ENCODE assay signal across 15 cellular contexts in genomic region chr4:114286275-114286674, GRCh38.
DNase-seq lines count a peak whose midpoint lies in the region; ATAC-seq, FAIRE-seq and TF ChIP-seq lines count a peak whose summit lies in the region.
"Had no signal": no experiment of that assay in that cellular context is flagged by ENCODE, and none has a peak within 500 bp of the region (broad histone marks: within the 10 kb centered on the region; RNA-seq: fewer than 3 reads in every experiment).

No MANE protein-coding gene starts in this region.

- H3K27me3 ChIP-seq in IMR-90 (ENCODE audit: control insufficient read depth, insufficient read depth, low read length) (no peaks in the 10 kb centered on the region), bronchial epithelial cell (ENCODE audit: control insufficient read depth, insufficient read depth, low read length) (no peaks in the 10 kb centered on the region)

- peak overlapping the region; percentile 78; the same call in 1 of the 2 replicates for H3K4me2 ChIP-seq in IMR-90 (ENCODE audit: low read depth, low read length)

- no peaks in the 10 kb centered on the region for H3K79me1 ChIP-seq in IMR-90 (ENCODE audit: low read depth in 1 of 2, low read length in 2 of 2)

- H2AK9ac ChIP-seq in IMR-90 (replicated peaks; ENCODE audit: low read depth, low read length, poor library complexity) = no peak overlapping the region

- TF ChIP-seq CTCF in AG04449 (IDR thresholded peaks at IDR 0.05; ENCODE audit: insufficient read depth, low read length, missing control alignments) = no peak
- no peak for TF ChIP-seq CTCF in IMR-90 (conservative IDR thresholded peaks at IDR 0.05; ENCODE audit: low read depth, low read length)
- TF ChIP-seq CTCF in bronchial epithelial cell (IDR thresholded peaks at IDR 0.05; ENCODE audit: insufficient read depth, low read length, severe bottlenecking) = no peak

- H4K5ac ChIP-seq in IMR-90 (ENCODE audit: low read depth, low read length) = peak overlapping the region; percentile 79; the same call in 1 of the 2 replicates

- H3K4me3 ChIP-seq in AG04449 (ENCODE audit: low read depth, low read length) (no peak overlapping the region), IMR-90 (ENCODE audit: insufficient read depth, low read depth, low read length) (no peak overlapping the region), bronchial epithelial cell (ENCODE audit: low read depth, low read length) (no peak overlapping the region)

- dilution Hi-C loops in IMR-90 (cut with HindIII; ENCODE audit: low sequenced_read_pairs, unreplicated experiment) = no loop called here

- peak overlapping the region; percentile 78 for H2BK5ac ChIP-seq in IMR-90 (ENCODE audit: low read depth, low read length, poor library complexity, severe bottlenecking)

- peaks cover 0 to 2% (median 0%) of the 10 kb centered on the region in 4 donors for H3K4me1 Mint-ChIP-seq in naive thymus-derived CD8-positive, alpha-beta T cell
- H3K4me1 Mint-ChIP-seq: H9 had no signal

- H3K56ac ChIP-seq in IMR-90 (ENCODE audit: extremely low read depth, insufficient read depth, low read length) = no peak overlapping the region

- no peak overlapping the region for H3K27ac Mint-ChIP-seq in naive thymus-derived CD8-positive, alpha-beta T cell

- intact Hi-C loops in IMR-90 (cut with micrococcal nuclease) = no loop called here

- no peak overlapping the region for H3K23ac ChIP-seq in IMR-90 (ENCODE audit: low read depth, low read length)

- peak overlapping the region in 1 of 2 experiments; percentile 65; a peak in 2 of 4 replicates for H4K8ac ChIP-seq in IMR-90 (ENCODE audit: low read depth in 2 of 2, low read length in 2 of 2)

- no peak overlapping the region for H3K9ac ChIP-seq in IMR-90 (ENCODE audit: low read depth, low read length)

- TF ChIP-seq POLR2A in IMR-90 (IDR thresholded peaks at IDR 0.05; ENCODE audit: low read depth, low read length) = no peak

- H3K9me3 ChIP-seq in IMR-90 (ENCODE audit: control insufficient read depth, insufficient read depth, low read length) = no peaks in the 10 kb centered on the region

- POLR2A ChIA-PET in AG04449 (lab: Yijun Ruan, JAX) (no interaction called here), IMR-90 (lab: Charles Lee; ENCODE audit: unreplicated experiment) (no interaction called here)
- POLR2A ChIA-PET in naive thymus-derived CD8-positive, alpha-beta T cell (lab: Charles Lee) = interaction anchor here (0.7 kb wide), 1 partner anchor 19 kb away, joined by 3 read pairs; no protein-coding TSS in a partner anchor

- peaks cover 3% of the 10 kb centered on the region; the same call in 1 of the 2 replicates for H3K4me1 ChIP-seq in IMR-90 (ENCODE audit: control insufficient read depth, insufficient read depth, low read length)

- H2BK120ac ChIP-seq in IMR-90 (ENCODE audit: low read depth, low read length) = peak overlapping the region; percentile 13; the same call in 1 of the 2 replicates

- H3K14ac ChIP-seq in IMR-90 (replicated peaks; ENCODE audit: low read depth, low read length) = no peak overlapping the region

- no peak overlapping the region for H2AFZ ChIP-seq in IMR-90 (replicated peaks; ENCODE audit: low read length, poor library complexity)

- H3K9me3 Mint-ChIP-seq in naive thymus-derived CD8-positive, alpha-beta T cell = peaks cover 0 to 28% (median 5%) of the 10 kb centered on the region in 9 donors
- H3K9me3 Mint-ChIP-seq: H9 had no signal

- H4K20me1 ChIP-seq in IMR-90 (ENCODE audit: insufficient read depth, low read length) = no peaks in the 10 kb centered on the region

- no TSS peak for BruUV-seq in IMR-90 (replicated peaks; lab: Mats Ljungman, UMichigan)

- WGBS in IMR-90 (ENCODE audit: extremely low coverage in 2 of 2, insufficient read length in 1 of 2), 2 experiments = no CpG with 5 or more reads among the region's 2 CpGs

- no peaks in the 10 kb centered on the region for H3K9me1 ChIP-seq in IMR-90 (ENCODE audit: insufficient read depth, low read length)

- peaks cover 0 to 5% (median 2%) of the 10 kb centered on the region in 3 donors for H3K36me3 Mint-ChIP-seq in naive thymus-derived CD8-positive, alpha-beta T cell

- no peak overlapping the region for H3K27ac ChIP-seq in IMR-90 (ENCODE audit: insufficient read depth, low read length)

- no peak overlapping the region for H2BK15ac ChIP-seq in IMR-90 (ENCODE audit: low read depth, low read length)

- no peak overlapping the region for H3K4me3 Mint-ChIP-seq in naive thymus-derived CD8-positive, alpha-beta T cell
- H3K4me3 Mint-ChIP-seq: H9 had no signal

- no peak for TF ChIP-seq RAD21 in IMR-90 (IDR thresholded peaks at IDR 0.05; ENCODE audit: low read length)

- CTCF ChIA-PET in AG04449 (lab: Yijun Ruan, JAX) (no interaction called here), IMR-90 (lab: Yijun Ruan, JAX) (no interaction called here)

- peak overlapping the region; percentile 80; the same call in 1 of the 2 replicates for H3K18ac ChIP-seq in IMR-90 (ENCODE audit: low read depth, low read length)

- peak overlapping the region; percentile 7; the same call in 1 of the 2 replicates for H3K4ac ChIP-seq in IMR-90 (ENCODE audit: low read depth, low read length)

- H2BK20ac ChIP-seq in IMR-90 (ENCODE audit: low read depth, low read length) = peak overlapping the region; percentile 24; the same call in 1 of the 2 replicates

- FAIRE-seq in bronchial epithelial cell (lab: Jason Lieb, UNC) = no peak
- FAIRE-seq: GM19239 had no signal

- ATAC-seq in IMR-90 (ENCODE audit: low read depth) (peak; percentile 45), HG02970 (IDR thresholded peaks at IDR 0.05; ENCODE audit: low FRiP score, unreplicated experiment) (no peak)
- no peak for ATAC-seq in naive thymus-derived CD8-positive, alpha-beta T cell
- ATAC-seq: Panc1 had no signal

- H4K91ac ChIP-seq in IMR-90 (ENCODE audit: insufficient read depth, low read depth, low read length) = no peak overlapping the region; the same call in 1 of the 2 replicates

- peaks cover 0 to 24% (median 0%) of the 10 kb centered on the region in 5 donors for H3K27me3 Mint-ChIP-seq in naive thymus-derived CD8-positive, alpha-beta T cell

- DNase-seq in AG04449 (ENCODE audit: low read depth, low spot score) (peak; percentile 85), IMR-90 (peak; percentile 64), bronchial epithelial cell (ENCODE audit: low read depth) (peak; percentile 17), iris pigment epithelial cell (ENCODE audit: low read depth) (peak; percentile 51), NCI-H2029 (lab: John Stamatoyannopoulos, UW) (no peak), AG20443 (ENCODE audit: low spot score) (no peak)
- no peak for DNase-seq in naive thymus-derived CD8-positive, alpha-beta T cell
- DNase-seq: DMS 273 treated with DMSO at 0.1 percent for 48 hours, H9, KBM-7, NCI-H1436 treated with DMSO at 0.1 percent for 48 hours, NCI-H524 had no signal

- no peaks in the 10 kb centered on the region for H3K36me3 ChIP-seq in IMR-90 (ENCODE audit: control insufficient read depth, insufficient read depth, low read length)
- H3K36me3 ChIP-seq in bronchial epithelial cell (ENCODE audit: control insufficient read depth, insufficient read depth, low read length) = no peaks in the 10 kb centered on the region

- in situ Hi-C loops in IMR-90 (cut with MboI; ENCODE audit: low sequenced_read_pairs) = no loop called here

- H2AK5ac ChIP-seq in IMR-90 (ENCODE audit: low read depth, low read length) = no peak overlapping the region

TF ChIP-seq in IMR-90, 13 proteins besides CTCF, POLR2A, EP300 and RAD21:
- TF ChIP-seq MAZ (IDR thresholded peaks at IDR 0.05; ENCODE audit: borderline replicate concordance, low read depth, low read length) (no peak), SMC3 (IDR thresholded peaks at IDR 0.05; ENCODE audit: low read depth, low read length) (no peak), BHLHE40 (IDR thresholded peaks at IDR 0.05; ENCODE audit: low read depth, low read length) (no peak), CEBPB (IDR thresholded peaks at IDR 0.05; ENCODE audit: low read depth, low read length) (no peak), CHD1 (IDR thresholded peaks at IDR 0.05; ENCODE audit: low read depth, low read length) (no peak), MAFK (IDR thresholded peaks at IDR 0.05; ENCODE audit: low read depth, low read length) (no peak), RCOR1 (IDR thresholded peaks at IDR 0.05; ENCODE audit: insufficient replicate concordance, low read length) (no peak), FOS (IDR thresholded peaks at IDR 0.05; ENCODE audit: low read depth, low read length) (no peak), MXI1 (IDR thresholded peaks at IDR 0.05; ENCODE audit: borderline replicate concordance, low read depth, low read length) (no peak), ELK1 (IDR thresholded peaks at IDR 0.05; ENCODE audit: borderline replicate concordance, low read depth, low read length) (no peak), RFX5 (IDR thresholded peaks at IDR 0.05; ENCODE audit: low read depth, low read length) (no peak), NFE2L2 (IDR thresholded peaks at IDR 0.05; ENCODE audit: low read depth, low read length) (no peak), USF2 (IDR thresholded peaks at IDR 0.05; ENCODE audit: low read depth, low read length) (no peak)

Comparison
In these comparisons a context has a peak if more than half of its experiments do, and no peak if none do; other contexts are left out.
1. DNase-seq: peak in AG04449 (single experiment), IMR-90 (single experiment), bronchial epithelial cell (single experiment) and iris pigment epithelial cell (single experiment); none in naive thymus-derived CD8-positive, alpha-beta T cell (0 of 10), NCI-H2029 (single experiment) and AG20443 (single experiment).